Comparison of ENCODE assay signal across 33 cellular contexts in the genomic region with DNA sequence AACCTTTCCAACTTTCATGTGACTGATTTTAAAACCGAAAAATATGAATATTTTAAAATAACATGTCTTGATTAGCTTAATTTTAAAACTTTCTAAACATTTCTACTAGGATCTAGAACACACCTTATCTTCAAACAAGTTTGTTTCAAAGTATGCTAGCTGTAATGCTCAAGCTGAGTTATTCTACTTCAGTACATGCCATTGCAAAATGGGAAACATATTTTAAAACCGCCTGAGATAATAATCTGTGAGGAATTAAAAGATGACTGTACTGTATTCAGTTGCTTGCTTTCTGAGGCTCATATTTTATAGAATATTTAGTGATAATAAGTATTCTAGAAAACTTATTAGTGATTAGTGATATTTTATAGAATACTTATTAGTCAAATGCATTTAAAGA.
"Had no signal": no experiment of that assay in that cellular context is flagged by ENCODE, and none has a peak within 500 bp of the region (broad histone marks: within the 10 kb centered on the region; RNA-seq: fewer than 3 reads in every experiment).

No MANE protein-coding gene starts in this region.

- DNase-seq: activated B cell treated with CpG ODN at 0.5 μM for 24 hours; activated CD4-positive, alpha-beta memory T cell treated with anti-CD3 and anti-CD28 coated beads for 36 hours; activated CD4-positive, alpha-beta T cell treated with anti-CD3 and anti-CD28 coated beads for 4 hours; activated CD4-positive, alpha-beta T cell treated with anti-CD3 and anti-CD28 coated beads, Interleukin-2, amount 10 ng/mL, durations not matched to agents 24 days and 14 days; activated CD4-positive, alpha-beta T cell treated with anti-CD3 and anti-CD28 coated beads, Interleukin-2, amount 50 U/mL, for 1 hour; activated CD4-positive, alpha-beta T cell treated with anti-CD3 and anti-CD28 coated beads, Interleukin-2, amount 50 U/mL, for 4 hours; activated CD4-positive, CD25-positive, alpha-beta regulatory T cell treated with anti-CD3 and anti-CD28 coated beads, Interleukin-2, amount 50 U/mL, for 72 hours; activated CD8-positive, alpha-beta memory T cell treated with anti-CD3 and anti-CD28 coated beads, Interleukin-2, amount 50 U/mL, for 4 hours; activated CD8-positive, alpha-beta T cell treated with anti-CD3 and anti-CD28 coated beads for 36 hours; activated effector memory CD4-positive, alpha-beta T cell treated with anti-CD3 and anti-CD28 coated beads, Interleukin-2, amount 50 U/mL, for 16 hours; activated gamma-delta T cell treated with Interleukin-2 at 50 U/mL for 16 hours; activated naive CD4-positive, alpha-beta T cell; activated naive CD4-positive, alpha-beta T cell treated with anti-CD3 and anti-CD28 coated beads for 36 hours; activated naive CD4-positive, alpha-beta T cell treated with anti-CD3 and anti-CD28 coated beads, Interleukin-2, amount 50 U/mL, for 16 hours; activated naive CD8-positive, alpha-beta T cell treated with anti-CD3 and anti-CD28 coated beads for 36 hours; activated T-cell treated with anti-CD3 and anti-CD28 coated beads for 4 hours; activated T-cell treated with anti-CD3 and anti-CD28 coated beads, Interleukin-2, amount 50 U/mL, for 1 hour; activated T-cell treated with anti-CD3 and anti-CD28 coated beads, Interleukin-2, amount 50 U/mL, for 4 hours; activated T-cell treated with anti-CD3 and anti-CD28 coated beads, Interleukin-2, amount 50 U/mL, for 72 hours; amniotic stem cell; aorta; body of pancreas; brain microvascular endothelial cell; central memory CD4-positive, alpha-beta T cell; T-helper 2 cell; T-helper 9 cell had no signal

- H3K9me3 ChIP-seq: body of pancreas, breast epithelium had no signal

- H3K27me3 ChIP-seq: body of pancreas, brain microvascular endothelial cell, breast epithelium had no signal

- H3K36me3 ChIP-seq: brain microvascular endothelial cell, breast epithelium had no signal

- FAIRE-seq: astrocyte, colon, TTC549 had no signal

- H3K4me3 ChIP-seq: body of pancreas, breast epithelium had no signal

- H3K27ac ChIP-seq: body of pancreas, brain microvascular endothelial cell, breast epithelium, VCaP had no signal

- ATAC-seq: activated CD8-positive, alpha-beta T cell treated with anti-CD3 and anti-CD28 coated beads for 36 hours; activated naive CD4-positive, alpha-beta T cell treated with anti-CD3 and anti-CD28 coated beads, Interleukin-2, amount 50 U/mL, for 72 hours; activated T-cell treated with anti-CD3 and anti-CD28 coated beads, Interleukin-2, amount 50 U/mL, for 4 hours; activated T-cell treated with anti-CD3 and anti-CD28 coated beads, Interleukin-2, amount 50 U/mL, for 72 hours; activated T-helper 17 cell treated with anti-CD3 and anti-CD28 coated beads, Interleukin-2, amount 50 U/mL, for 72 hours; body of pancreas had no signal

- H3K4me1 ChIP-seq: breast epithelium had no signal
